Comparison of ENCODE assay signal across 10 cellular contexts in genomic region chr20:3927486-3928291, GRCh38. TPM values are rescaled to one million over a fixed set of nuclear protein-coding genes. Genes with fewer than 3 reads are reported as not detected.
DNase-seq lines count a peak whose midpoint lies in the region; ATAC-seq lines count a peak whose summit lies in the region.
"Had no signal": no experiment of that assay in that cellular context is flagged by ENCODE, and none has a peak within 500 bp of the region (broad histone marks: within the 10 kb centered on the region; RNA-seq: fewer than 3 reads in every experiment).

No MANE protein-coding gene starts in this region.

- peak overlapping the region; percentile 17 for H3K4me2 ChIP-seq in skeletal muscle satellite cell (ENCODE audit: low read length)
- H3K4me2 ChIP-seq: BLaER1 had no signal

- H3K27me3 ChIP-seq in skeletal muscle satellite cell (ENCODE audit: control insufficient read depth, insufficient read depth, low read length), result no peaks in the 10 kb centered on the region
- no peaks in the 10 kb centered on the region for H3K27me3 ChIP-seq in MG63
- H3K27me3 ChIP-seq: BLaER1, body of pancreas had no signal

- DNase-seq in T-helper 2 cell treated with Interferon-gamma antibody and Interleukin-4, amounts not matched to agents 5 μg/mL and 100 μg/mL, for 36 hours (ENCODE audit: low spot score), result no peak
- DNase-seq in T-helper 2 cell, result no peak
- peak; percentile 59 for DNase-seq in OCI-M1 (lab: John Stamatoyannopoulos, UW)
- DNase-seq in fibroblast of peridontal ligament (ENCODE audit: extremely low read depth), result peak; percentile 50
- DNase-seq in MG63, result no peak
- DNase-seq in activated CD4-positive, alpha-beta T cell treated with anti-CD3 and anti-CD28 coated beads for 48 hours, result no peak

- peaks cover 30% of the 10 kb centered on the region for H3K36me3 Mint-ChIP-seq in T-helper 2 cell treated with Interferon-gamma antibody and Interleukin-4, amounts not matched to agents 5 μg/mL and 100 μg/mL, for 36 hours (ENCODE audit: low read depth)

- H3K27ac Mint-ChIP-seq in T-helper 2 cell treated with Interferon-gamma antibody and Interleukin-4, amounts not matched to agents 5 μg/mL and 100 μg/mL, for 36 hours, result peak overlapping the region; percentile 83

- H3K9me3 ChIP-seq in skeletal muscle satellite cell (replicated peaks; ENCODE audit: low read length), result no peaks in the 10 kb centered on the region
- no peaks in the 10 kb centered on the region for H3K9me3 ChIP-seq in MG63
- H3K9me3 ChIP-seq: BLaER1, body of pancreas had no signal

- no peak overlapping the region for H3K4me3 ChIP-seq in skeletal muscle satellite cell (ENCODE audit: low read length)
- no peak overlapping the region for H3K4me3 ChIP-seq in MG63
- H3K4me3 ChIP-seq: BLaER1, body of pancreas had no signal

- peaks cover 46% of the 10 kb centered on the region for H3K4me1 ChIP-seq in skeletal muscle satellite cell (ENCODE audit: control insufficient read depth, insufficient read depth, low read length)

- H3K4me1 Mint-ChIP-seq in T-helper 2 cell treated with Interferon-gamma antibody and Interleukin-4, amounts not matched to agents 5 μg/mL and 100 μg/mL, for 36 hours (ENCODE audit: low read depth), result peaks cover 21% of the 10 kb centered on the region

- H3K27me3 Mint-ChIP-seq in T-helper 2 cell treated with Interferon-gamma antibody and Interleukin-4, amounts not matched to agents 5 μg/mL and 100 μg/mL, for 36 hours (ENCODE audit: low read depth), result no peaks in the 10 kb centered on the region

- H3K9ac ChIP-seq in skeletal muscle satellite cell (ENCODE audit: low read depth, low read length), result no peak overlapping the region
- H3K9ac ChIP-seq: BLaER1 had no signal

- H3K36me3 ChIP-seq in skeletal muscle satellite cell (ENCODE audit: insufficient read depth, low read length), result peaks cover 24% of the 10 kb centered on the region
- peaks cover 18% of the 10 kb centered on the region for H3K36me3 ChIP-seq in MG63

- no peak for ATAC-seq in HG03159 (IDR thresholded peaks at IDR 0.05; ENCODE audit: unreplicated experiment)
- ATAC-seq: body of pancreas had no signal

- H3K4me3 Mint-ChIP-seq in T-helper 2 cell treated with Interferon-gamma antibody and Interleukin-4, amounts not matched to agents 5 μg/mL and 100 μg/mL, for 36 hours, result no peak overlapping the region

- H3K9me3 Mint-ChIP-seq in T-helper 2 cell treated with Interferon-gamma antibody and Interleukin-4, amounts not matched to agents 5 μg/mL and 100 μg/mL, for 36 hours, result no peaks in the 10 kb centered on the region

RNA-seq across cellular contexts. Expression of gene PANK2, which starts 38.5 kb away (rescaled TPM):
- total RNA-seq in skeletal muscle satellite cell (2012; rRNA removed), result 40.6 and 42.3 TPM in 2 replicates
- 31.4 and 57.1 TPM in 2 replicates for total RNA-seq in MG63 (2014; rRNA removed; shearing (Covaris generic); ENCODE audit: low replicate concordance)

Comparison
In these comparisons a context has a peak if more than half of its experiments do, and no peak if none do; other contexts are left out.
1. DNase-seq: peak in OCI-M1 (single experiment) and fibroblast of peridontal ligament (single experiment); none in T-helper 2 cell treated with Interferon-gamma antibody and Interleukin-4, amounts not matched to agents 5 μg/mL and 100 μg/mL, for 36 hours (single experiment), T-helper 2 cell (0 of 5), MG63 (single experiment) and activated CD4-positive, alpha-beta T cell treated with anti-CD3 and anti-CD28 coated beads for 48 hours (single experiment).